ENCODE assay signal across 18 cellular contexts in the genomic region with DNA sequence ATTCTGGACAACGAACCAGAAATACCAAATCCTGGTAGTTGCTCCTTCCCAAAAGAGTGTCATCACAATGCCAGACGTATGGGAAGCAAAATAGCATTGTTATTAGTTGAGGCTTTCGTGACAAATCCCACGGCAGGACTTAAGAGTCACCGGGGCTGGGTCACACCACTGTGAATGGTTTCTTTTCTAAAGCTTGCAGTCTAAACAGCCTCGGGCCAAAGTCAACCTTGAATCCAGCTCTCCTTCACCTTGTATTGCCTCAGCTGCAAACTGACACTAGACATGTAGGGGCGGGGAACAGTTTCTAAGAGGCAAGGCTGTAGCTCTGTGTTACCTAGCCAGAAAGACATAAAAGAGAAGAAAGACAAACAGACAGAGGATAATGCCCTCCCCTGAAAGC.
DNase-seq lines count a peak whose midpoint lies in the region; ATAC-seq and TF ChIP-seq lines count a peak whose summit lies in the region.
"Had no signal": no experiment of that assay in that cellular context is flagged by ENCODE, and none has a peak within 500 bp of the region (broad histone marks: within the 10 kb centered on the region; RNA-seq: fewer than 3 reads in every experiment).

No MANE protein-coding gene starts in this region.

- dilution Hi-C loops in mammary epithelial cell (cut with HindIII; ENCODE audit: low sequenced_read_pairs): loop anchor here (5.0 kb wide), 1 partner anchor 70 kb away; no protein-coding TSS in a partner anchor

- no peaks in the 10 kb centered on the region for H3K36me3 ChIP-seq in GM23338 (ENCODE audit: insufficient read depth)
- H3K36me3 ChIP-seq in mammary epithelial cell (ENCODE audit: insufficient read depth, low read length): no peaks in the 10 kb centered on the region
- H3K36me3 ChIP-seq in suprapubic skin: no peaks in the 10 kb centered on the region
- H3K36me3 ChIP-seq: MG63 had no signal

- H3K4me3 ChIP-seq in GM23338 (no peak overlapping the region), mammary epithelial cell (replicated peaks in 1 of 3; ENCODE audit: insufficient read depth in 1 of 3, low read depth in 2 of 3, low read length in 3 of 3) (no peak overlapping the region), suprapubic skin (no peak overlapping the region)
- H3K4me3 ChIP-seq: MG63, PC-9 had no signal

- in situ Hi-C loops in mammary epithelial cell (cut with MboI; ENCODE audit: low sequenced_read_pairs in 2 of 2): no loop called here

- H3K9me3 Mint-ChIP-seq in GM23338: peaks cover 7% of the 10 kb centered on the region

- no peak for TF ChIP-seq EP300 in suprapubic skin (IDR thresholded peaks at IDR 0.05)

- H3K4me1 ChIP-seq in GM23338 (ENCODE audit: insufficient read depth) (no peaks in the 10 kb centered on the region), mammary epithelial cell (ENCODE audit: insufficient read depth, low read length) (peaks cover 8% of the 10 kb centered on the region), suprapubic skin (no peaks in the 10 kb centered on the region)

- no peak overlapping the region for H3K4me3 Mint-ChIP-seq in GM23338
- H3K4me3 Mint-ChIP-seq: B cell; CD4-positive, CD25-positive, alpha-beta regulatory T cell; T-helper 1 cell treated with Interleukin-12 subunit alpha and Interleukin-12 subunit beta and Interleukin-4 antibody, amounts not matched to agents 30 μg/mL and 1 μg/mL, for 36 hours had no signal

- 43% methylated on average over 6 of the region's 7 CpGs for WGBS in mammary epithelial cell (ENCODE audit: low coverage, missing lambda C conversion rate)
- WGBS in suprapubic skin: 80% methylated on average over 7 of the region's 7 CpGs

- DNase-seq in GM23338 (ENCODE audit: low spot score): no peak
- peak; percentile 32 for DNase-seq in NCI-H345 (lab: John Stamatoyannopoulos, UW)
- DNase-seq in mammary epithelial cell: peak; percentile 35
- DNase-seq in suprapubic skin (ENCODE audit: low spot score in 2 of 2): no peak
- DNase-seq in NCI-H2227 (lab: John Stamatoyannopoulos, UW; ENCODE audit: unreplicated experiment): no peak
- DNase-seq: CD4-positive, CD25-positive, alpha-beta regulatory T cell; KBM-7; NCI-H1092; NCI-H146; NCI-H2107; NCI-H82; PC-9; SK-N-SH had no signal

- H3F3A ChIP-seq in GM23338 (replicated peaks; ENCODE audit: low read depth): no peaks in the 10 kb centered on the region

- intact Hi-C loops in mammary epithelial cell (cut with micrococcal nuclease): no loop called here

- H3K4me1 Mint-ChIP-seq in GM23338: peaks cover 3% of the 10 kb centered on the region; the same call in 2 of the 3 replicates
- H3K4me1 Mint-ChIP-seq: B cell; CD4-positive, CD25-positive, alpha-beta regulatory T cell had no signal

- no peaks in the 10 kb centered on the region for H3K27me3 Mint-ChIP-seq in GM23338 (ENCODE audit: insufficient read depth, low read depth, poor library complexity)
- H3K27me3 Mint-ChIP-seq: B cell; CD4-positive, CD25-positive, alpha-beta regulatory T cell had no signal

- no peaks in the 10 kb centered on the region for H3K36me3 Mint-ChIP-seq in GM23338 (ENCODE audit: low read depth)
- H3K36me3 Mint-ChIP-seq: CD4-positive, CD25-positive, alpha-beta regulatory T cell had no signal

- no peak overlapping the region for H3K9ac ChIP-seq in mammary epithelial cell (ENCODE audit: insufficient read depth, low read length)
- H3K9ac ChIP-seq: SK-N-SH had no signal

- H3K9me2 ChIP-seq in GM23338 (ENCODE audit: insufficient read depth): 0 out of 2 replicates have a peak, but pooled peaks cover 2% of the 10 kb centered on the region
- H3K9me2 ChIP-seq: SK-N-SH had no signal

- H3K79me2 ChIP-seq in GM23338 (replicated peaks; ENCODE audit: insufficient read depth) (no peaks in the 10 kb centered on the region), mammary epithelial cell (ENCODE audit: insufficient read depth, low read length) (no peaks in the 10 kb centered on the region)

- H3K27ac Mint-ChIP-seq in GM23338: no peak overlapping the region
- H3K27ac Mint-ChIP-seq: B cell; CD4-positive, CD25-positive, alpha-beta regulatory T cell; T-helper 1 cell treated with Interleukin-12 subunit alpha and Interleukin-12 subunit beta and Interleukin-4 antibody, amounts not matched to agents 30 μg/mL and 1 μg/mL, for 36 hours had no signal

- TF ChIP-seq CTCF in GM23338 (conservative IDR thresholded peaks at IDR 0.05; ENCODE audit: low read depth in 2 of 2) (no peak), mammary epithelial cell (conservative IDR thresholded peaks at IDR 0.05 in 1 of 2, IDR thresholded peaks at IDR 0.05 in 1 of 2; ENCODE audit: extremely low read depth in 1 of 2, insufficient read depth in 1 of 2, low read depth in 1 of 2, low read length in 2 of 2) (no peak), suprapubic skin (IDR thresholded peaks at IDR 0.05) (no peak)

- ATAC-seq in GM23338 (no peak), HG02610 (IDR thresholded peaks at IDR 0.05; ENCODE audit: unreplicated experiment) (no peak), HG03469 (IDR thresholded peaks at IDR 0.05; ENCODE audit: unreplicated experiment) (no peak)

- H2AFZ ChIP-seq in GM23338 (0 out of 2 replicates have a peak overlapping the region, but pooled peaks have one; percentile 32), mammary epithelial cell (ENCODE audit: low read depth, low read length) (no peak overlapping the region)
- H2AFZ ChIP-seq: PC-9 had no signal

- H3K27me3 ChIP-seq in GM23338 (ENCODE audit: insufficient read depth): no peaks in the 10 kb centered on the region
- peaks cover 1% of the 10 kb centered on the region for H3K27me3 ChIP-seq in mammary epithelial cell (ENCODE audit: insufficient read depth, low read length)
- H3K27me3 ChIP-seq in suprapubic skin: no peaks in the 10 kb centered on the region
- H3K27me3 ChIP-seq: MG63 had no signal

- H3K27ac ChIP-seq in GM23338 (ENCODE audit: low read depth): no peak overlapping the region
- H3K27ac ChIP-seq in mammary epithelial cell (ENCODE audit: insufficient read depth, low read depth, low read length): no peak overlapping the region
- peak overlapping the region; percentile 74 for H3K27ac ChIP-seq in suprapubic skin
- H3K27ac ChIP-seq: PC-9 had no signal

- H3K4me2 ChIP-seq in GM23338: no peak overlapping the region
- H3K4me2 ChIP-seq in mammary epithelial cell (ENCODE audit: insufficient read depth, low read depth, low read length): no peak overlapping the region
- H3K4me2 ChIP-seq: PC-9, SK-N-SH had no signal

- CTCF ChIA-PET in mammary epithelial cell (lab: Charles Lee; ENCODE audit: low non-redundant PET): no interaction called here

- H3K9me3 ChIP-seq in mammary epithelial cell (replicated peaks; ENCODE audit: insufficient read depth, low read length) (peaks cover 8% of the 10 kb centered on the region), suprapubic skin (no peaks in the 10 kb centered on the region)
- H3K9me3 ChIP-seq: MG63, SK-N-SH had no signal

- no TSS peak for BruUV-seq in mammary epithelial cell (replicated peaks; lab: Mats Ljungman, UMichigan)

- no peak for TF ChIP-seq POLR2A in suprapubic skin (IDR thresholded peaks at IDR 0.05)

- no peaks in the 10 kb centered on the region for H4K20me1 ChIP-seq in GM23338 (replicated peaks; ENCODE audit: insufficient read depth)
- H4K20me1 ChIP-seq in mammary epithelial cell (ENCODE audit: insufficient read depth, low read length): no peaks in the 10 kb centered on the region

TF ChIP-seq in GM23338, 12 proteins besides CTCF, POLR2A, EP300 and RAD21 (continues in another document):
- no peak for TF ChIP-seq JUNB (IDR thresholded peaks at IDR 0.05; ENCODE audit: unreplicated experiment)
- no peak for TF ChIP-seq ZNF114 (CRISPR knock-in tag; IDR thresholded peaks at IDR 0.05)
- no peak for TF ChIP-seq POLR2AphosphoS5 (IDR thresholded peaks at IDR 0.05; ENCODE audit: low read depth)

Comparison
In these comparisons a context has a peak if more than half of its experiments do, and no peak if none do; other contexts are left out.
1. DNase-seq: peak in NCI-H345 (single experiment) and mammary epithelial cell (single experiment); none in GM23338 (single experiment), suprapubic skin (0 of 2) and NCI-H2227 (single experiment).